In genomic region chr17:68035523-68036303, GRCh38 we compare ENCODE assay signal across 8 cellular contexts. TPM values are rescaled to one million over a fixed set of nuclear protein-coding genes. Genes with fewer than 3 reads are reported as not detected.
DNase-seq lines count a peak whose midpoint lies in the region; ATAC-seq and TF ChIP-seq lines count a peak whose summit lies in the region.

KPNA2 (plus strand) TSS chr17:68035735; CDS start chr17:68037133, 1,398 bp downstream.

- no peak within 1 kb of the TSS for H2BK20ac ChIP-seq in IMR-90 (ENCODE audit: low read depth, low read length)

- CTCF ChIA-PET in IMR-90 (lab: Yijun Ruan, JAX) = no interaction called here
- CTCF ChIA-PET in OCI-LY7 (lab: Charles Lee; ENCODE audit: unreplicated experiment) = interaction anchor here (0.6 to 1.0 kb wide), 3 partner anchors 16 to 706 kb away, joined by 4 to 10 read pairs (median 5); no protein-coding TSS in a partner anchor

- H3K79me1 ChIP-seq in IMR-90 (ENCODE audit: low read depth in 1 of 2, low read length in 2 of 2) = peaks cover 13 to 26% of the 10 kb centered on the region in 2 experiments

- peak; percentile 95 for TF ChIP-seq POLR2A in IMR-90 (IDR thresholded peaks at IDR 0.05; ENCODE audit: low read depth, low read length)

- H3K23ac ChIP-seq in IMR-90 (ENCODE audit: low read depth, low read length) = peak within 1 kb of the TSS; percentile 44; the same call in 1 of the 2 replicates

- intact Hi-C loops in IMR-90 (cut with micrococcal nuclease) = no loop called here
- intact Hi-C loops in OCI-LY7 (cut with micrococcal nuclease; ENCODE audit: unreplicated experiment) = loop anchor here (1.0 to 5.0 kb wide), 3 partner anchors 15 to 477 kb away; partner anchors contain the start of genes NOL11 and PRKAR1A

- peak within 1 kb of the TSS; percentile 75 for H2BK5ac ChIP-seq in IMR-90 (ENCODE audit: low read depth, low read length, poor library complexity, severe bottlenecking)

- H3K9me3 ChIP-seq in IMR-90 (ENCODE audit: control insufficient read depth, insufficient read depth, low read length) (no peaks in the 10 kb centered on the region), OCI-LY7 (ENCODE audit: low read length) (no peaks in the 10 kb centered on the region)

- WGBS in IMR-90 (ENCODE audit: extremely low coverage in 2 of 2, insufficient read length in 1 of 2), 2 experiments = 0% methylated on average over 55 of the region's 72 CpGs; no CpG with 5 or more reads in 1 of the 2 experiments

- TF ChIP-seq RAD21 in IMR-90 (IDR thresholded peaks at IDR 0.05; ENCODE audit: low read length) = no peak

- no peak for TF ChIP-seq CTCF in IMR-90 (conservative IDR thresholded peaks at IDR 0.05; ENCODE audit: low read depth, low read length)
- no peak for TF ChIP-seq CTCF in OCI-LY7 (conservative IDR thresholded peaks at IDR 0.05; ENCODE audit: low read length)

- ATAC-seq in GM21529 (IDR thresholded peaks at IDR 0.05; ENCODE audit: unreplicated experiment) (peak; percentile 91), IMR-90 (ENCODE audit: low read depth) (peak; percentile 90)

- H4K8ac ChIP-seq in IMR-90 (ENCODE audit: low read depth in 2 of 2, low read length in 2 of 2) = peak within 1 kb of the TSS; percentile 5 to 75

- H2AFZ ChIP-seq in IMR-90 (replicated peaks; ENCODE audit: low read length, poor library complexity) = peak within 1 kb of the TSS; percentile 91
- H2AFZ ChIP-seq in OCI-LY7 (ENCODE audit: low read length) = peak within 1 kb of the TSS; percentile 65; the same call in 1 of the 2 replicates

- H4K91ac ChIP-seq in IMR-90 (ENCODE audit: insufficient read depth, low read depth, low read length) = peak within 1 kb of the TSS; percentile 61

- peaks cover 17% of the 10 kb centered on the region for H3K36me3 ChIP-seq in IMR-90 (ENCODE audit: control insufficient read depth, insufficient read depth, low read length)
- H3K36me3 ChIP-seq in OCI-LY7 (ENCODE audit: insufficient read depth, low read length) = peaks cover 51% of the 10 kb centered on the region

- dilution Hi-C loops in IMR-90 (cut with HindIII; ENCODE audit: low sequenced_read_pairs, unreplicated experiment) = no loop called here

- H3K4ac ChIP-seq in IMR-90 (ENCODE audit: low read depth, low read length) = peak within 1 kb of the TSS; percentile 58

- peak within 1 kb of the TSS; percentile 73 for H2AK9ac ChIP-seq in IMR-90 (replicated peaks; ENCODE audit: low read depth, low read length, poor library complexity)

- peak within 1 kb of the TSS; percentile 69 for H3K9ac ChIP-seq in IMR-90 (ENCODE audit: low read depth, low read length)

- DNase-seq in DMS 273 treated with DMSO at 0.1 percent for 48 hours (lab: John Stamatoyannopoulos, UW) (peak; percentile 97), IMR-90 (peak; percentile 98), OCI-LY7 (ENCODE audit: low spot score) (peak; percentile 100), activated T-cell treated with anti-CD3 and anti-CD28 coated beads for 1 hour (ENCODE audit: low read depth) (peak; percentile 79), epidermal melanocyte (ENCODE audit: insufficient read length, low spot score) (peak; percentile 99), midbrain (lab: John Stamatoyannopoulos, UW) (peak; percentile 98)
- peak; percentile 83 to 85 for DNase-seq in stimulated activated CD8-positive, alpha-beta memory T cell treated with anti-CD3 and anti-CD28 coated beads, Interleukin-15, amount 100 ng/mL, for 48 hours (ENCODE audit: low read depth in 2 of 2)

- in situ Hi-C loops in IMR-90 (cut with MboI; ENCODE audit: low sequenced_read_pairs) = no loop called here

- H3K56ac ChIP-seq in IMR-90 (ENCODE audit: extremely low read depth, insufficient read depth, low read length) = peak within 1 kb of the TSS; percentile 67

- BruUV-seq in IMR-90 (replicated peaks; lab: Mats Ljungman, UMichigan) (TSS peak; percentile 65), OCI-LY7 (replicated peaks; lab: Mats Ljungman, UMichigan) (TSS peak; percentile 86)

- H3K4me1 ChIP-seq in IMR-90 (ENCODE audit: control insufficient read depth, insufficient read depth, low read length) = no peaks in the 10 kb centered on the region; the same call in 1 of the 2 replicates
- peaks cover 22% of the 10 kb centered on the region for H3K4me1 ChIP-seq in OCI-LY7 (ENCODE audit: insufficient read depth, low read length, poor library complexity, severe bottlenecking)

- no peak within 1 kb of the TSS; the same call in 1 of the 2 replicates for H2BK120ac ChIP-seq in IMR-90 (ENCODE audit: low read depth, low read length)

- POLR2A ChIA-PET in IMR-90 (lab: Charles Lee; ENCODE audit: unreplicated experiment) = interaction anchor here (0.6 kb wide), 1 partner anchor 181 kb away, joined by 3 read pairs; no protein-coding TSS in a partner anchor
- POLR2A ChIA-PET in OCI-LY7 (lab: Charles Lee) = interaction anchor here (0.6 to 2.4 kb wide), 11 partner anchors 11 to 1884 kb away, joined by 3 to 13 read pairs (median 5); no protein-coding TSS in a partner anchor

- peak within 1 kb of the TSS; percentile 99 for H3K4me2 ChIP-seq in IMR-90 (ENCODE audit: low read depth, low read length)
- H3K4me2 ChIP-seq in OCI-LY7 (ENCODE audit: low read length) = peak within 1 kb of the TSS; percentile 82

- H3K9me1 ChIP-seq in IMR-90 (ENCODE audit: insufficient read depth, low read length) = no peaks in the 10 kb centered on the region

- H3K79me2 ChIP-seq in OCI-LY7 (ENCODE audit: insufficient read depth, low read depth, low read length) = peaks cover 52% of the 10 kb centered on the region

- H3K27ac ChIP-seq in IMR-90 (ENCODE audit: insufficient read depth, low read length) = peak within 1 kb of the TSS; percentile 75
- peak within 1 kb of the TSS; percentile 78 for H3K27ac ChIP-seq in OCI-LY7 (ENCODE audit: low read depth, low read length, poor library complexity, severe bottlenecking)

- H3K4me3 ChIP-seq in IMR-90 (ENCODE audit: insufficient read depth, low read depth, low read length) = peak within 1 kb of the TSS; percentile 93
- H3K4me3 ChIP-seq in OCI-LY7 (ENCODE audit: low read depth, low read length, poor library complexity, severe bottlenecking) = peak within 1 kb of the TSS; percentile 89

- no peaks in the 10 kb centered on the region for H3K27me3 ChIP-seq in IMR-90 (ENCODE audit: control insufficient read depth, insufficient read depth, low read length)

- no peaks in the 10 kb centered on the region for H3K9me2 ChIP-seq in OCI-LY7 (ENCODE audit: insufficient read depth, low read length)

- H4K5ac ChIP-seq in IMR-90 (ENCODE audit: low read depth, low read length) = peak within 1 kb of the TSS; percentile 68; the same call in 1 of the 2 replicates

- no peak within 1 kb of the TSS for H2BK15ac ChIP-seq in IMR-90 (ENCODE audit: low read depth, low read length)

- peak within 1 kb of the TSS; percentile 46 for H3K14ac ChIP-seq in IMR-90 (replicated peaks; ENCODE audit: low read depth, low read length)

- peak within 1 kb of the TSS; percentile 15; the same call in 1 of the 2 replicates for H3K18ac ChIP-seq in IMR-90 (ENCODE audit: low read depth, low read length)

- peak within 1 kb of the TSS; percentile 65; the same call in 1 of the 2 replicates for H2AK5ac ChIP-seq in IMR-90 (ENCODE audit: low read depth, low read length)

- H4K20me1 ChIP-seq in IMR-90 (ENCODE audit: insufficient read depth, low read length) (no peaks in the 10 kb centered on the region), OCI-LY7 (ENCODE audit: insufficient read depth, low read length) (peaks cover 34% of the 10 kb centered on the region)

TF ChIP-seq in IMR-90, 13 proteins besides CTCF, POLR2A, EP300 and RAD21:
- TF ChIP-seq MAFK (IDR thresholded peaks at IDR 0.05; ENCODE audit: low read depth, low read length) (no peak), ELK1 (IDR thresholded peaks at IDR 0.05; ENCODE audit: borderline replicate concordance, low read depth, low read length) (no peak), NFE2L2 (IDR thresholded peaks at IDR 0.05; ENCODE audit: low read depth, low read length) (no peak), RFX5 (IDR thresholded peaks at IDR 0.05; ENCODE audit: low read depth, low read length) (no peak), MXI1 (IDR thresholded peaks at IDR 0.05; ENCODE audit: borderline replicate concordance, low read depth, low read length) (peak; percentile 100), USF2 (IDR thresholded peaks at IDR 0.05; ENCODE audit: low read depth, low read length) (no peak), RCOR1 (IDR thresholded peaks at IDR 0.05; ENCODE audit: insufficient replicate concordance, low read length) (no peak), MAZ (IDR thresholded peaks at IDR 0.05; ENCODE audit: borderline replicate concordance, low read depth, low read length) (peak; percentile 97), CEBPB (IDR thresholded peaks at IDR 0.05; ENCODE audit: low read depth, low read length) (no peak), FOS (IDR thresholded peaks at IDR 0.05; ENCODE audit: low read depth, low read length) (no peak), BHLHE40 (IDR thresholded peaks at IDR 0.05; ENCODE audit: low read depth, low read length) (peak; percentile 78), SMC3 (IDR thresholded peaks at IDR 0.05; ENCODE audit: low read depth, low read length) (no peak), CHD1 (IDR thresholded peaks at IDR 0.05; ENCODE audit: low read depth, low read length) (no peak)

RNA-seq across cellular contexts. Expression of gene KPNA2, which starts in this region (rescaled TPM):
- total RNA-seq in IMR-90 (2012; rRNA removed) = 226 and 262 TPM in 2 replicates
- 135 and 141 TPM in 2 replicates for polyA plus RNA-seq in IMR-90 (2012; rRNA removed)
- polyA plus RNA-seq in IMR-90 (2012; cell fraction: cytosol; rRNA removed) = 73.4 and 88.6 TPM in 2 replicates
- polyA plus RNA-seq in IMR-90 (2012; cell fraction: nucleus; rRNA removed; ENCODE audit: low replicate concordance) = 53.3 and 67.4 TPM in 2 replicates
- total RNA-seq in OCI-LY7 (2014; rRNA removed; shearing (Covaris generic)) = 253 and 397 TPM in 2 replicates
- 394 and 416 TPM in 2 replicates for total RNA-seq in OCI-LY7 (2022)

Comparison
In these comparisons a context has a peak if more than half of its experiments do, and no peak if none do; other contexts are left out.
1. Peak in every context shown above with its lines: DNase-seq, ATAC-seq, H3K4me3 ChIP-seq and H3K27ac ChIP-seq.